ENCODE assay signal across 25 cellular contexts in genomic region chr2:67991456-67991855, GRCh38.
DNase-seq lines count a peak whose midpoint lies in the region; ATAC-seq, FAIRE-seq and TF ChIP-seq lines count a peak whose summit lies in the region.
"Had no signal": no experiment of that assay in that cellular context is flagged by ENCODE, and none has a peak within 500 bp of the region (broad histone marks: within the 10 kb centered on the region; RNA-seq: fewer than 3 reads in every experiment).

No MANE protein-coding gene starts in this region.

- H3K4me1 ChIP-seq in HepG2 (ENCODE audit: insufficient read depth, low read length) (no peaks in the 10 kb centered on the region), right lobe of liver (no peaks in the 10 kb centered on the region), astrocyte (ENCODE audit: insufficient read depth, low read length) (no peaks in the 10 kb centered on the region), smooth muscle cell (ENCODE audit: low read depth) (no peaks in the 10 kb centered on the region), upper lobe of left lung (no peaks in the 10 kb centered on the region)
- H3K4me1 ChIP-seq: BE2C; BLaER1 treated with 17β-estradiol and CSF1 and Interleukin-3, amounts not matched to agents 10 nM and 100 nM had no signal

- H3K4me3 Mint-ChIP-seq in astrocyte (ENCODE audit: unreplicated experiment) = no peak overlapping the region
- H3K4me3 Mint-ChIP-seq: CD4-positive, alpha-beta T cell had no signal

- intact Hi-C loops in HepG2 (cut with micrococcal nuclease; ENCODE audit: unreplicated experiment) (no loop called here), right lobe of liver (cut with DNase I) (no loop called here), head of caudate nucleus (cut with DNase I) (no loop called here)

- H3K4me2 ChIP-seq in HepG2 (ENCODE audit: low read depth, low read length) (no peak overlapping the region), astrocyte (ENCODE audit: low read length) (no peak overlapping the region), smooth muscle cell (no peak overlapping the region)
- H3K4me2 ChIP-seq: BLaER1 treated with 17β-estradiol and CSF1 and Interleukin-3, amounts not matched to agents 10 nM and 100 nM had no signal

- H3K27ac Mint-ChIP-seq in astrocyte (ENCODE audit: unreplicated experiment) = no peak overlapping the region
- H3K27ac Mint-ChIP-seq: CD14-positive monocyte; CD4-positive, alpha-beta T cell had no signal

- H3K27me3 Mint-ChIP-seq in astrocyte (ENCODE audit: low read depth, unreplicated experiment) = no peaks in the 10 kb centered on the region

- H3K4me1 Mint-ChIP-seq in astrocyte (ENCODE audit: low read depth, unreplicated experiment) = no peaks in the 10 kb centered on the region
- H3K4me1 Mint-ChIP-seq: CD14-positive monocyte had no signal

- H3K4me3 ChIP-seq in HepG2 (replicated peaks in 1 of 3; ENCODE audit: insufficient read depth in 1 of 3, low read depth in 2 of 3, low read length in 3 of 3) = no peak overlapping the region
- H3K4me3 ChIP-seq in right lobe of liver = no peak overlapping the region
- H3K4me3 ChIP-seq in astrocyte (ENCODE audit: insufficient read depth, low read depth, low read length) = no peak overlapping the region
- H3K4me3 ChIP-seq in smooth muscle cell = no peak overlapping the region
- no peak overlapping the region for H3K4me3 ChIP-seq in upper lobe of left lung
- H3K4me3 ChIP-seq: BLaER1 treated with 17β-estradiol and CSF1 and Interleukin-3, amounts not matched to agents 10 nM and 100 nM; GM23248 had no signal

- H2AFZ ChIP-seq in HepG2 (ENCODE audit: low read length) (no peak overlapping the region), astrocyte (ENCODE audit: low read depth, low read length) (no peak overlapping the region), smooth muscle cell (ENCODE audit: low read depth) (no peak overlapping the region)
- H2AFZ ChIP-seq: GM23248 had no signal

- TF ChIP-seq CTCF in HepG2 (CRISPR knock-in tag; IDR thresholded peaks at IDR 0.05) (no peak), right lobe of liver (IDR thresholded peaks at IDR 0.05) (no peak), astrocyte (IDR thresholded peaks at IDR 0.05; ENCODE audit: insufficient read depth, low read depth, low read length) (no peak), smooth muscle cell (IDR thresholded peaks at IDR 0.05; ENCODE audit: borderline replicate concordance, insufficient read depth, poor library complexity, severe bottlenecking) (no peak), upper lobe of left lung (IDR thresholded peaks at IDR 0.05) (no peak)

- H3K27ac ChIP-seq in HepG2 (ENCODE audit: extremely low read length, insufficient read depth, low read length) = no peak overlapping the region
- H3K27ac ChIP-seq in right lobe of liver = no peak overlapping the region
- H3K27ac ChIP-seq in astrocyte (ENCODE audit: low read depth, low read length) = no peak overlapping the region
- no peak overlapping the region for H3K27ac ChIP-seq in smooth muscle cell (ENCODE audit: low read depth)
- H3K27ac ChIP-seq in upper lobe of left lung = no peak overlapping the region
- H3K27ac ChIP-seq: 22Rv1; BLaER1 treated with 17β-estradiol and CSF1 and Interleukin-3, amounts not matched to agents 10 nM and 100 nM; GM23248 had no signal

- FAIRE-seq in HepG2 (lab: Jason Lieb, UNC) (no peak), astrocyte (lab: Jason Lieb, UNC) (peak; percentile 34)
- FAIRE-seq: A204.1, G401.6, GM12892, H1 had no signal

- WGBS in HepG2 (ENCODE audit: low lambda C conversion rate) = 19% methylated on average over 2 of the region's 2 CpGs
- 63% methylated on average over 2 of the region's 2 CpGs for WGBS in right lobe of liver (ENCODE audit: insufficient coverage, low coverage, low lambda C conversion rate, missing lambda C conversion rate)
- WGBS in smooth muscle cell (ENCODE audit: low lambda C conversion rate) = 75% methylated on average over 2 of the region's 2 CpGs
- 70 to 73% methylated on average over 2 of the region's 2 CpGs for WGBS in upper lobe of left lung, 2 donors

- in situ Hi-C loops in HepG2 (cut with HindIII; ENCODE audit: extremely low pct_ligation_motif_present, low pct_unique_long_range_greater_than_20kb) = no loop called here

- TF ChIP-seq POLR2A in HepG2 (IDR thresholded peaks at IDR 0.05; ENCODE audit: insufficient read depth in 1 of 2, low read depth in 2 of 2, low read length in 2 of 2) = no peak
- TF ChIP-seq POLR2A in right lobe of liver (IDR thresholded peaks at IDR 0.05) = no peak
- TF ChIP-seq POLR2A in upper lobe of left lung (IDR thresholded peaks at IDR 0.05) = no peak

- POLR2A ChIA-PET in HepG2 (lab: Yijun Ruan, JAX) = no interaction called here

- ATAC-seq in HepG2 (no peak), right lobe of liver (no peak), GM21786 (IDR thresholded peaks at IDR 0.05; ENCODE audit: unreplicated experiment) (no peak), upper lobe of left lung (ENCODE audit: low FRiP score in 2 of 2) (no peak)

- TF ChIP-seq RAD21 in HepG2 (CRISPR knock-in tag; IDR thresholded peaks at IDR 0.05) = no peak

- H3K36me3 ChIP-seq in HepG2 (replicated peaks in 1 of 2; ENCODE audit: control insufficient read depth in 1 of 2, insufficient read depth in 2 of 2, low read length in 2 of 2) (no peaks in the 10 kb centered on the region), right lobe of liver (no peaks in the 10 kb centered on the region), astrocyte (ENCODE audit: insufficient read depth, low read length) (no peaks in the 10 kb centered on the region), smooth muscle cell (ENCODE audit: low read depth) (no peaks in the 10 kb centered on the region), upper lobe of left lung (no peaks in the 10 kb centered on the region)
- H3K36me3 ChIP-seq: BE2C; BLaER1 treated with 17β-estradiol and CSF1 and Interleukin-3, amounts not matched to agents 10 nM and 100 nM had no signal

- TF ChIP-seq EP300 in HepG2 (IDR thresholded peaks at IDR 0.05; ENCODE audit: low read depth in 2 of 2, low read length in 2 of 2) (no peak), HepG2 (CRISPR knock-in tag; IDR thresholded peaks at IDR 0.05; ENCODE audit: borderline replicate concordance) (no peak), upper lobe of left lung (IDR thresholded peaks at IDR 0.05) (no peak)

- H3K9me3 ChIP-seq in HepG2 (ENCODE audit: low read length) (no peaks in the 10 kb centered on the region), right lobe of liver (no peaks in the 10 kb centered on the region), astrocyte (ENCODE audit: insufficient read depth, low read depth, low read length) (no peaks in the 10 kb centered on the region), smooth muscle cell (replicated peaks; ENCODE audit: low read depth) (no peaks in the 10 kb centered on the region), upper lobe of left lung (no peaks in the 10 kb centered on the region)
- H3K9me3 ChIP-seq: BE2C had no signal

- H3K79me2 ChIP-seq in HepG2 (ENCODE audit: insufficient read depth, low read length) = no peaks in the 10 kb centered on the region
- H3K79me2 ChIP-seq in astrocyte (ENCODE audit: insufficient read depth, low read length) = no peaks in the 10 kb centered on the region
- no peaks in the 10 kb centered on the region for H3K79me2 ChIP-seq in smooth muscle cell (ENCODE audit: low read depth)

- H3K27me3 ChIP-seq in HepG2 (ENCODE audit: control insufficient read depth in 1 of 2, insufficient read depth in 2 of 2, low read length in 2 of 2) (no peaks in the 10 kb centered on the region), right lobe of liver (no peaks in the 10 kb centered on the region), astrocyte (ENCODE audit: insufficient read depth, low read length) (no peaks in the 10 kb centered on the region), smooth muscle cell (ENCODE audit: low read depth) (no peaks in the 10 kb centered on the region), upper lobe of left lung (no peaks in the 10 kb centered on the region)
- H3K27me3 ChIP-seq: BE2C; BLaER1 treated with 17β-estradiol and CSF1 and Interleukin-3, amounts not matched to agents 10 nM and 100 nM had no signal

- no TSS peak for BruUV-seq in HepG2 (replicated peaks; lab: Mats Ljungman, UMichigan)

- no peaks in the 10 kb centered on the region for H3F3A ChIP-seq in smooth muscle cell (ENCODE audit: low read depth)

- no peak for DNase-seq in HepG2 (ENCODE audit: low spot score)
- no peak for DNase-seq in right lobe of liver
- no peak for DNase-seq in astrocyte (ENCODE audit: low read depth)
- peak; percentile 62 for DNase-seq in fibroblast of gingiva (ENCODE audit: low read depth)
- no peak for DNase-seq in smooth muscle cell (lab: John Stamatoyannopoulos, UW; ENCODE audit: unreplicated experiment)
- no peak for DNase-seq in upper lobe of left lung
- no peak for DNase-seq in head of caudate nucleus
- DNase-seq: AML-193; BE2C; Calu3; CD4-positive, alpha-beta T cell; COR-L47; DMS53; DMS79 treated with DMSO at 0.1 percent for 48 hours; GM23248; H7; HCEC 1CT had no signal

- CTCF ChIA-PET in HepG2 (lab: Yijun Ruan, JAX; ENCODE audit: low intra/inter-chr PET ratio, low total read pairs) = no interaction called here

- no peaks in the 10 kb centered on the region for H3K36me3 Mint-ChIP-seq in astrocyte (ENCODE audit: low read depth, unreplicated experiment)
- H3K36me3 Mint-ChIP-seq: CD14-positive monocyte had no signal

- H3K9ac ChIP-seq in HepG2 (ENCODE audit: insufficient read depth, low read depth, low read length) (no peak overlapping the region), astrocyte (ENCODE audit: low read length) (no peak overlapping the region), smooth muscle cell (ENCODE audit: low read depth) (no peak overlapping the region)
- H3K9ac ChIP-seq: BLaER1 treated with 17β-estradiol and CSF1 and Interleukin-3, amounts not matched to agents 10 nM and 100 nM; GM23248 had no signal

- H3K9me3 Mint-ChIP-seq in astrocyte (ENCODE audit: unreplicated experiment) = no peaks in the 10 kb centered on the region
- H3K9me3 Mint-ChIP-seq: CD4-positive, alpha-beta T cell had no signal

- H4K20me1 ChIP-seq in HepG2 (ENCODE audit: insufficient read depth, low read length) (no peaks in the 10 kb centered on the region), astrocyte (ENCODE audit: insufficient read depth, low read length) (no peaks in the 10 kb centered on the region), smooth muscle cell (ENCODE audit: low read depth) (no peaks in the 10 kb centered on the region)
- H4K20me1 ChIP-seq: BLaER1 treated with 17β-estradiol and CSF1 and Interleukin-3, amounts not matched to agents 10 nM and 100 nM had no signal

TF ChIP-seq in HepG2, 621 proteins besides CTCF, POLR2A, EP300 and RAD21:
- TF ChIP-seq SRF (IDR thresholded peaks at IDR 0.05; ENCODE audit: low read depth, low read length) (0 out of 2 replicates have a peak, but pooled peaks have one; percentile 13), ZNF350 (CRISPR knock-in tag; IDR thresholded peaks at IDR 0.05; ENCODE audit: borderline replicate concordance, low read depth) (no peak), ZNF263 (CRISPR knock-in tag; IDR thresholded peaks at IDR 0.05) (peak; percentile 34; the same call in 1 of the 2 replicates)
TF ChIP-seq in HepG2: peak in this region for 2.
